In genomic region chr5:10563940-10564837, GRCh38 we compare ENCODE assay signal across 8 cellular contexts. TPM values are rescaled to one million over a fixed set of nuclear protein-coding genes. Genes with fewer than 3 reads are reported as not detected.
DNase-seq lines count a peak whose midpoint lies in the region; ATAC-seq and TF ChIP-seq lines count a peak whose summit lies in the region.

Gene ANKRD33B, plus strand, starts transcription at chr5:10564070. Its CDS starts 398 bp downstream, at chr5:10564468.

- H3K27ac ChIP-seq in naive thymus-derived CD4-positive, alpha-beta T cell (ENCODE audit: low read depth, low read length) = peak within 1 kb of the TSS; percentile 72

- no peaks in the 10 kb centered on the region for H3K9me3 Mint-ChIP-seq in naive thymus-derived CD4-positive, alpha-beta T cell

- DNase-seq in BJ (ENCODE audit: low read depth) (no peak), NOMO-1 (lab: John Stamatoyannopoulos, UW; ENCODE audit: unreplicated experiment in 2 of 2) (peak; percentile 96 to 99), epidermal melanocyte (ENCODE audit: insufficient read length, low spot score) (peak; percentile 47)
- DNase-seq in naive thymus-derived CD4-positive, alpha-beta T cell = peak; percentile 44 to 85 (median 66)
- DNase-seq in stimulated activated naive CD4-positive, alpha-beta T cell treated with Interleukin-2 at 50 U/mL for 16 hours (lab: John Stamatoyannopoulos, UW) = peak; percentile 76

- intact Hi-C loops in naive thymus-derived CD4-positive, alpha-beta T cell (cut with micrococcal nuclease) = loop anchor here (1.0 to 10.0 kb wide), 11 partner anchors 15 to 1019 kb away; partner anchors contain the start of genes CCT5 (in 2 of the 2), DAP (in 2 of the 2), ROPN1L (in 2 of the 2) and MARCHF6 (in 1 of the 2)

- H3K9me3 ChIP-seq in naive thymus-derived CD4-positive, alpha-beta T cell (ENCODE audit: control insufficient read depth in 2 of 3, low read length in 3 of 3) = no peaks in the 10 kb centered on the region

- H3K36me3 ChIP-seq in BJ (ENCODE audit: control insufficient read depth, insufficient read depth, low read length) = no peaks in the 10 kb centered on the region
- H3K36me3 ChIP-seq in naive thymus-derived CD4-positive, alpha-beta T cell (ENCODE audit: control insufficient read depth in 2 of 3, insufficient read depth in 3 of 3, low read length in 3 of 3) = no peaks in the 10 kb centered on the region

- peak within 1 kb of the TSS; percentile 95 for H3K4me3 ChIP-seq in BJ (ENCODE audit: low read depth, low read length)
- H3K4me3 ChIP-seq in naive thymus-derived CD4-positive, alpha-beta T cell (ENCODE audit: low read length) = peak within 1 kb of the TSS; percentile 56

- peaks cover 0 to 30% (median 0%) of the 10 kb centered on the region in 5 donors for H3K27me3 Mint-ChIP-seq in naive thymus-derived CD4-positive, alpha-beta T cell

- H3K4me1 ChIP-seq in naive thymus-derived CD4-positive, alpha-beta T cell (ENCODE audit: control insufficient read depth in 2 of 2, insufficient read depth in 2 of 2, low read length in 2 of 2) = peaks cover 0 to 13% of the 10 kb centered on the region in 2 donors

- H3K4me3 Mint-ChIP-seq in naive thymus-derived CD4-positive, alpha-beta T cell = peak within 1 kb of the TSS; percentile 67 to 95 (median 85)

- H3K4me1 Mint-ChIP-seq in naive thymus-derived CD4-positive, alpha-beta T cell = peaks cover 6 to 28% (median 17%) of the 10 kb centered on the region in 7 donors

- peak within 1 kb of the TSS in 2 of 9 donors; percentile 57 to 86 for H3K27ac Mint-ChIP-seq in naive thymus-derived CD4-positive, alpha-beta T cell

- CTCF ChIA-PET in BJ (lab: Yijun Ruan, JAX) = interaction anchor here (1.4 kb wide), 1 partner anchor 64 kb away, joined by 4 read pairs; no protein-coding TSS in a partner anchor
- CTCF ChIA-PET in activated CD8-positive, alpha-beta memory T cell treated with anti-CD3 and anti-CD28 coated beads for 36 hours (lab: Charles Lee) = interaction anchor here (0.5 kb wide), 1 partner anchor 118 kb away, joined by 3 read pairs; no protein-coding TSS in a partner anchor
- CTCF ChIA-PET in naive thymus-derived CD4-positive, alpha-beta T cell (lab: Charles Lee) = no interaction called here

- no peaks in the 10 kb centered on the region for H3K27me3 ChIP-seq in BJ (ENCODE audit: control insufficient read depth, insufficient read depth, low read length)
- no peaks in the 10 kb centered on the region for H3K27me3 ChIP-seq in naive thymus-derived CD4-positive, alpha-beta T cell (ENCODE audit: control insufficient read depth in 2 of 2, insufficient read depth in 2 of 2, low read length in 2 of 2)

- POLR2A ChIA-PET in BJ (lab: Charles Lee) = interaction anchor here (0.6 kb wide), 1 partner anchor 49 kb away, joined by 14 read pairs; no protein-coding TSS in a partner anchor
- POLR2A ChIA-PET in activated CD8-positive, alpha-beta memory T cell treated with anti-CD3 and anti-CD28 coated beads for 36 hours (lab: Charles Lee) = interaction anchor here (0.5 to 1.4 kb wide), 4 partner anchors 13 to 211 kb away, joined by 3 to 6 read pairs (median 3); partner anchors contain the start of gene MARCHF6
- POLR2A ChIA-PET in naive thymus-derived CD4-positive, alpha-beta T cell (lab: Charles Lee) = no interaction called here

- H3K36me3 Mint-ChIP-seq in naive thymus-derived CD4-positive, alpha-beta T cell = no peaks in the 10 kb centered on the region

- no peak for TF ChIP-seq CTCF in BJ (IDR thresholded peaks at IDR 0.05; ENCODE audit: insufficient read depth, low read depth, low read length)

- ATAC-seq in GM19324 (IDR thresholded peaks at IDR 0.05; ENCODE audit: low FRiP score, unreplicated experiment) (peak; percentile 76), HG03439 (IDR thresholded peaks at IDR 0.05; ENCODE audit: unreplicated experiment) (peak; percentile 48)
- ATAC-seq in naive thymus-derived CD4-positive, alpha-beta T cell = peak; percentile 91

RNA-seq across cellular contexts. Expression of gene ANKRD33B, which starts in this region (rescaled TPM):
- 2.4 and 3.4 TPM in 2 replicates for polyA plus RNA-seq in BJ (2011; rRNA removed)
- 9.7 and 9.8 TPM in 2 replicates for polyA minus RNA-seq in BJ (2011; rRNA and poly(A)+ RNA removed)
- total RNA-seq in activated CD8-positive, alpha-beta memory T cell treated with anti-CD3 and anti-CD28 coated beads for 36 hours = 10 to 100 TPM; 22.9 to 23.2 TPM
- total RNA-seq in naive thymus-derived CD4-positive, alpha-beta T cell = 10 to 100 TPM in 1 of 5 experiments, 1 to 10 TPM in 2, under 1 TPM in 2; 0.30 to 10.1 (median 1.0) TPM
- under 1 TPM in 1 of 2 donors, not detected in 1; 0.20 TPM for polyA plus RNA-seq in naive thymus-derived CD4-positive, alpha-beta T cell
